14 cellular contexts compared by ENCODE assay signal in the genomic region with DNA sequence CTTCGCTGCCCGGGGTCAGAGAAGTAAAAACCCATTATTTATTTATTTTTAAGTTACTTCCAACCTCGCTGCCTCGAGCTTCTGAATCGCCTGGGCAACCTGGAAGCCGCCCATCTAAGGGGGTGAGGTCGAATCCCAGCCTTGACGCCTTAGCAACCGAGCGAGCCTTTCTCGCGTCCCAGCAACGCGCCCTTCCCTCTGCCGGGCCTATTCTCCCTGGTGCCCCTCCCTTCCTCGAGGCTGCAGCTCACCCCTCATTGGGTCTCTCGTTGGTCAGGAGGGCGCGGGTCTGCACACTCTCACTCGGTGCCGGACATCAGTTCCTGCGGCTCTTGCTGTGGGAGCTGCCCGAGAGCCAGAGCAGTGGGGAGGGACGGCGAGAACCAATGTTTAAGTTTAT. TPM values are rescaled to one million over a fixed set of nuclear protein-coding genes. Genes with fewer than 3 reads are reported as not detected.
DNase-seq lines count a peak whose midpoint lies in the region; ATAC-seq and TF ChIP-seq lines count a peak whose summit lies in the region.
"Had no signal": no experiment of that assay in that cellular context is flagged by ENCODE, and none has a peak within 500 bp of the region (broad histone marks: within the 10 kb centered on the region; RNA-seq: fewer than 3 reads in every experiment).

A gene (plus strand): TSS at position 302 of the 400 bp plus-strand sequence. CDS start 277 bp downstream, outside the sequence.

- no peaks in the 10 kb centered on the region for H3K4me1 Mint-ChIP-seq in nephron

- no peak within 1 kb of the TSS for H3K27ac ChIP-seq in AG04450 (ENCODE audit: low read depth, low read length)
- H3K27ac ChIP-seq in left ventricle myocardium inferior (replicated peaks) = no peak within 1 kb of the TSS
- H3K27ac ChIP-seq: BLaER1 had no signal

- H3K27me3 Mint-ChIP-seq in nephron (ENCODE audit: low read depth) = no peaks in the 10 kb centered on the region

- intact Hi-C loops in left ventricle myocardium inferior (cut with micrococcal nuclease) = no loop called here

- H3K9me3 Mint-ChIP-seq in nephron = peaks cover 21% of the 10 kb centered on the region

- peaks cover 12% of the 10 kb centered on the region for H3K36me3 Mint-ChIP-seq in nephron (ENCODE audit: low read depth)

- H3K36me3 ChIP-seq in left ventricle myocardium inferior (no peaks in the 10 kb centered on the region), MG63 (no peaks in the 10 kb centered on the region)
- H3K36me3 ChIP-seq: BLaER1 had no signal

- POLR2A ChIA-PET in AG04450 (lab: Yijun Ruan, JAX) = no interaction called here

- H3K4me3 ChIP-seq in AG04450 (ENCODE audit: low read depth, low read length) = peak within 1 kb of the TSS; percentile 20
- peak within 1 kb of the TSS; percentile 42 for H3K4me3 ChIP-seq in left ventricle myocardium inferior
- H3K4me3 ChIP-seq in MG63 = no peak within 1 kb of the TSS
- H3K4me3 ChIP-seq: BLaER1 had no signal

- H3K4me3 Mint-ChIP-seq in nephron = peak within 1 kb of the TSS; percentile 73 to 80 (median 78)
- H3K4me3 Mint-ChIP-seq: activated CD8-positive, alpha-beta memory T cell treated with anti-CD3 and anti-CD28 coated beads, Interleukin-2, amount 10 ng/mL, durations not matched to agents 7 days and 5 days; naive thymus-derived CD4-positive, alpha-beta T cell had no signal

- CTCF ChIA-PET in AG04450 (lab: Charles Lee) = interaction anchor here (1.1 kb wide), 1 partner anchor 12 kb away, joined by 4 read pairs; no protein-coding TSS in a partner anchor

- H3K27me3 ChIP-seq in AG04450 (ENCODE audit: control insufficient read depth, insufficient read depth, low read length) = no peaks in the 10 kb centered on the region
- H3K27me3 ChIP-seq in left ventricle myocardium inferior (ENCODE audit: low read depth) = no peaks in the 10 kb centered on the region
- H3K27me3 ChIP-seq in MG63 = no peaks in the 10 kb centered on the region
- H3K27me3 ChIP-seq: BLaER1 had no signal

- H3K9me3 ChIP-seq in AG04450 (ENCODE audit: control insufficient read depth, insufficient read depth, low read length) (peaks cover 9% of the 10 kb centered on the region), left ventricle myocardium inferior (replicated peaks) (peaks cover 7% of the 10 kb centered on the region), MG63 (no peaks in the 10 kb centered on the region)

- DNase-seq in AG04450 (ENCODE audit: low read depth, low spot score) (no peak), amniotic epithelial cell (ENCODE audit: low read depth) (peak; percentile 29), left ventricle myocardium inferior (no peak), inferior parietal cortex (ENCODE audit: extremely low spot score) (no peak), MG63 (no peak), left lobe of liver (ENCODE audit: low spot score) (no peak)
- DNase-seq: activated CD8-positive, alpha-beta memory T cell treated with anti-CD3 and anti-CD28 coated beads, Interleukin-2, amount 10 ng/mL, durations not matched to agents 7 days and 5 days; naive thymus-derived CD4-positive, alpha-beta T cell; NCI-H1436; stimulated activated CD4-positive, alpha-beta T cell treated with anti-CD3 and anti-CD28 coated beads, Interleukin-2, amount 100 ng/mL, for 48 hours; T1000 had no signal

- no peak for ATAC-seq in HG03439 (IDR thresholded peaks at IDR 0.05; ENCODE audit: unreplicated experiment)
- no peak for ATAC-seq in left lobe of liver
- ATAC-seq: activated CD8-positive, alpha-beta memory T cell treated with anti-CD3 and anti-CD28 coated beads, Interleukin-2, amount 10 ng/mL, durations not matched to agents 7 days and 5 days; naive thymus-derived CD4-positive, alpha-beta T cell had no signal

- peaks cover 9% of the 10 kb centered on the region for H3K4me1 ChIP-seq in left ventricle myocardium inferior
- H3K4me1 ChIP-seq: BLaER1 had no signal

- TF ChIP-seq CTCF in AG04450 (IDR thresholded peaks at IDR 0.05; ENCODE audit: low read depth, low read length) (no peak), left ventricle myocardium inferior (IDR thresholded peaks at IDR 0.05; ENCODE audit: borderline replicate concordance) (no peak), nephron (IDR thresholded peaks at IDR 0.05; ENCODE audit: unreplicated experiment in 3 of 3) (no peak)

- H3K27ac Mint-ChIP-seq in nephron = no peak within 1 kb of the TSS
- H3K27ac Mint-ChIP-seq: activated CD8-positive, alpha-beta memory T cell treated with anti-CD3 and anti-CD28 coated beads, Interleukin-2, amount 10 ng/mL, durations not matched to agents 7 days and 5 days; naive thymus-derived CD4-positive, alpha-beta T cell had no signal

RNA-seq across cellular contexts. Expression of the gene that starts here (rescaled TPM):
- polyA plus RNA-seq in AG04450 (2011; rRNA removed) = 1.7 and 2.3 TPM in 2 replicates
- 1.3 and 1.7 TPM in 2 replicates for polyA minus RNA-seq in AG04450 (2011; rRNA and poly(A)+ RNA removed)
- 0.71 TPM for total RNA-seq in left ventricle myocardium inferior
- total RNA-seq in MG63 (2014; rRNA removed; shearing (Covaris generic); ENCODE audit: low replicate concordance) = not detected in 2 replicates
- 0.38 TPM for total RNA-seq in left lobe of liver
